1 cellular context compared by ENCODE assay signal in the genomic region with DNA sequence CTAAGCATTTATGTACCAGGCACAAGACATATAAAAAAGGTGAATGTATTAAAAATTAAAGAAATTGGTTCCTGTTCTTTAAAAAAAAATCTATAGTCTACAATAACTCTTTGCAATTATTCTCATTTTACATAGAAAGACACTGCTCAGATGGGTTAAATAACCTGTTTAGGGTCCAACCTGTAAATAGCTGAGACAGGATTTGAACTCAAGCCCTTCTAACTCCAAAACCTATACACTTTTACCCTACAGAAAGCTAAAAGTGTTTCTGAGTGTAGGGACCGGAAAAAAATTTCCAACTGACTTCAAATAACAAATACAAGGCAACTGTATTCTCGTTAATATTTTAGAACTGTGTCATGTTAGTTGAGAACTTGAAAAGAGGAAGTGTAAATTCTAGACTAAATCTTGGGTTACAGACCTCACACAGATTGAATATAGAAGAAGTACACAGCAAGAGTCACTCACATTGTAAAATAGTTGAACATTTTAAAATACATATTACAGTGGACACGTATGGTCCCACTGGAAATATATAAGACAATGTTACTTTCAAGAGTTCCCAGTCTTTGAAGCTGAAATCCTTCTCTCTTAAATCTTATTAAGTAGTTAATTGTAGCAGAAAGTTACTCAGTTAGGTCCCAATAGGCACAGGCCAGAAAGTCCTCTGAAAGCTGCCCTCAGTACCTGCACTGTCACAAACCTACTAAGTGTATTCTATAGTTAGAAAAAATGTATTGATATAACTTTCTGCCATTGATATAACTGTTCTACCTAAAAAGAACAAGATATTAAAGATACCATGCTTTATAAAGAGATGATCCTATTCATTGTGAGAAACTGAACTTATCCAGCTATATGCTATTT.
TF ChIP-seq lines count a peak whose summit lies in the region.

No MANE protein-coding gene starts in this region.

TF ChIP-seq in WTC11, 78 proteins besides CTCF, POLR2A, EP300 and RAD21 (continued from another document):
- no peak for TF ChIP-seq STAT6 (CRISPR knock-in tag; conservative IDR thresholded peaks at IDR 0.05; ENCODE audit: low read depth)
- TF ChIP-seq, protein P1, sequence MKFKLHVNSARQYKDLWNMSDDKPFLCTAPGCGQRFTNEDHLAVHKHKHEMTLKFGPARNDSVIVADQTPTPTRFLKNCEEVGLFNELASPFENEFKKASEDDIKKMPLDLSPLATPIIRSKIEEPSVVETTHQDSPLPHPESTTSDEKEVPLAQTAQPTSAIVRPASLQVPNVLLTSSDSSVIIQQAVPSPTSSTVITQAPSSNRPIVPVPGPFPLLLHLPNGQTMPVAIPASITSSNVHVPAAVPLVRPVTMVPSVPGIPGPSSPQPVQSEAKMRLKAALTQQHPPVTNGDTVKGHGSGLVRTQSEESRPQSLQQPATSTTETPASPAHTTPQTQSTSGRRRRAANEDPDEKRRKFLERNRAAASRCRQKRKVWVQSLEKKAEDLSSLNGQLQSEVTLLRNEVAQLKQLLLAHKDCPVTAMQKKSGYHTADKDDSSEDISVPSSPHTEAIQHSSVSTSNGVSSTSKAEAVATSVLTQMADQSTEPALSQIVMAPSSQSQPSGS (CRISPR knock-in tag; IDR thresholded peaks at IDR 0.05; ENCODE audit: borderline replicate concordance, low read depth), result no peak
- no peak for TF ChIP-seq ATF1 (CRISPR knock-in tag; IDR thresholded peaks at IDR 0.05)
- no peak for TF ChIP-seq ZNF396 (CRISPR knock-in tag; IDR thresholded peaks at IDR 0.05; ENCODE audit: borderline replicate concordance)
TF ChIP-seq in WTC11: peak in this region for 0.
